Comparison of ENCODE assay signal across 8 cellular contexts in genomic region chr6:27503436-27504030, GRCh38. TPM values are rescaled to one million over a fixed set of nuclear protein-coding genes. Genes with fewer than 3 reads are reported as not detected.
DNase-seq lines count a peak whose midpoint lies in the region; ATAC-seq and TF ChIP-seq lines count a peak whose summit lies in the region.

No MANE protein-coding gene starts in this region.

- no peaks in the 10 kb centered on the region for H3K79me2 ChIP-seq in PC-3 (ENCODE audit: low read length)

- no TSS peak for BruUV-seq in PC-3 (replicated peaks; lab: Mats Ljungman, UMichigan)

- peak overlapping the region; percentile 86 for H3K4me3 ChIP-seq in PC-3 (ENCODE audit: low read length)

- POLR2A ChIA-PET in PC-3 (lab: Charles Lee; ENCODE audit: unreplicated experiment): no interaction called here

- intact Hi-C loops in PC-3 (cut with micrococcal nuclease): loop anchor here (1.0 to 5.0 kb wide), 5 partner anchors 16 to 249 kb away; partner anchors contain the start of gene POM121L2

- H4K20me1 ChIP-seq in PC-3 (ENCODE audit: low read length): no peaks in the 10 kb centered on the region

- CTCF ChIA-PET in PC-3 (lab: Charles Lee): no interaction called here

- peaks cover 8% of the 10 kb centered on the region; the same call in 1 of the 2 replicates for H3K4me1 ChIP-seq in PC-3 (ENCODE audit: insufficient read depth, low read length)

- H3K27ac ChIP-seq in PC-3 (ENCODE audit: low read length): peak overlapping the region; percentile 11; the same call in 1 of the 2 replicates

- ATAC-seq in HG03521 (IDR thresholded peaks at IDR 0.05; ENCODE audit: unreplicated experiment) (peak; percentile 34), PC-3 (peak; percentile 25)
- peak; percentile 68 to 71 for ATAC-seq in natural killer cell treated with Interleukin-12 subunit alpha and Interleukin-12 subunit beta and Interleukin-15 and Interleukin-18, amount 100 ng/mL, for 72 hours

- H3K9me3 Mint-ChIP-seq in natural killer cell treated with Interleukin-12 subunit alpha and Interleukin-12 subunit beta and Interleukin-15 and Interleukin-18, amount 100 ng/mL, for 72 hours: no peaks in the 10 kb centered on the region
- no peaks in the 10 kb centered on the region for H3K9me3 Mint-ChIP-seq in stimulated activated naive CD8-positive, alpha-beta T cell treated with anti-CD3 and anti-CD28 coated beads, Interleukin-15, Interleukin-2, amounts not matched to agents 100 ng/mL and 50 ng/mL, for 24 hours

- peaks cover 13% of the 10 kb centered on the region for H3F3A ChIP-seq in PC-3 (ENCODE audit: low read length, unreplicated experiment)

- H3K27me3 Mint-ChIP-seq in natural killer cell treated with Interleukin-12 subunit alpha and Interleukin-12 subunit beta and Interleukin-15 and Interleukin-18, amount 100 ng/mL, for 72 hours: peaks cover 16 to 22% of the 10 kb centered on the region in 2 donors
- H3K27me3 Mint-ChIP-seq in stimulated activated naive CD8-positive, alpha-beta T cell treated with anti-CD3 and anti-CD28 coated beads, Interleukin-15, Interleukin-2, amounts not matched to agents 100 ng/mL and 50 ng/mL, for 24 hours: peaks cover 35% of the 10 kb centered on the region

- no peaks in the 10 kb centered on the region for H3K36me3 Mint-ChIP-seq in natural killer cell treated with Interleukin-12 subunit alpha and Interleukin-12 subunit beta and Interleukin-15 and Interleukin-18, amount 100 ng/mL, for 72 hours
- H3K36me3 Mint-ChIP-seq in stimulated activated naive CD8-positive, alpha-beta T cell treated with anti-CD3 and anti-CD28 coated beads, Interleukin-15, Interleukin-2, amounts not matched to agents 100 ng/mL and 50 ng/mL, for 24 hours (ENCODE audit: low read depth): no peaks in the 10 kb centered on the region

- peaks cover 21 to 26% of the 10 kb centered on the region in 2 donors for H3K4me1 Mint-ChIP-seq in natural killer cell treated with Interleukin-12 subunit alpha and Interleukin-12 subunit beta and Interleukin-15 and Interleukin-18, amount 100 ng/mL, for 72 hours (ENCODE audit: low read depth in 2 of 2)
- peaks cover 25% of the 10 kb centered on the region for H3K4me1 Mint-ChIP-seq in stimulated activated naive CD8-positive, alpha-beta T cell treated with anti-CD3 and anti-CD28 coated beads, Interleukin-15, Interleukin-2, amounts not matched to agents 100 ng/mL and 50 ng/mL, for 24 hours (ENCODE audit: low read depth)

- TF ChIP-seq CTCF in PC-3 (conservative IDR thresholded peaks at IDR 0.05; ENCODE audit: low read depth, low read length): no peak

- peak overlapping the region; percentile 97 for H3K4me2 ChIP-seq in PC-3 (ENCODE audit: low read length)

- peak overlapping the region; percentile 95 for H3K4me3 Mint-ChIP-seq in natural killer cell treated with Interleukin-12 subunit alpha and Interleukin-12 subunit beta and Interleukin-15 and Interleukin-18, amount 100 ng/mL, for 72 hours
- peak overlapping the region; percentile 92 for H3K4me3 Mint-ChIP-seq in stimulated activated naive CD8-positive, alpha-beta T cell treated with anti-CD3 and anti-CD28 coated beads, Interleukin-15, Interleukin-2, amounts not matched to agents 100 ng/mL and 50 ng/mL, for 24 hours

- H3K36me3 ChIP-seq in PC-3 (ENCODE audit: low read depth, low read length): no peaks in the 10 kb centered on the region

- H3K27me3 ChIP-seq in PC-3 (ENCODE audit: low read length): no peaks in the 10 kb centered on the region

- no peaks in the 10 kb centered on the region for H3K9me3 ChIP-seq in PC-3 (ENCODE audit: low read length)

- no peaks in the 10 kb centered on the region for H3K9me2 ChIP-seq in PC-3 (replicated peaks; ENCODE audit: low read length)

- H3K27ac Mint-ChIP-seq in natural killer cell treated with Interleukin-12 subunit alpha and Interleukin-12 subunit beta and Interleukin-15 and Interleukin-18, amount 100 ng/mL, for 72 hours: peak overlapping the region; percentile 90 to 91
- peak overlapping the region; percentile 93 for H3K27ac Mint-ChIP-seq in stimulated activated naive CD8-positive, alpha-beta T cell treated with anti-CD3 and anti-CD28 coated beads, Interleukin-15, Interleukin-2, amounts not matched to agents 100 ng/mL and 50 ng/mL, for 24 hours

- H2AFZ ChIP-seq in PC-3 (ENCODE audit: low read length): peak overlapping the region; percentile 99

- H3K9ac ChIP-seq in PC-3 (ENCODE audit: low read length): peak overlapping the region; percentile 53; the same call in 1 of the 2 replicates

- peak; percentile 40 for DNase-seq in NCI-H1436 (lab: John Stamatoyannopoulos, UW)
- no peak for DNase-seq in NCI-H1436 treated with DMSO at 0.1 percent for 48 hours (lab: John Stamatoyannopoulos, UW)
- DNase-seq in PC-3: peak; percentile 91
- DNase-seq in activated T-cell treated with anti-CD3 and anti-CD28 coated beads, Interleukin-2, amount 50 U/mL, for 1 hour: peak; percentile 85
- peak; percentile 69 for DNase-seq in fibroblast of gingiva (ENCODE audit: low read depth)
- peak; percentile 77 for DNase-seq in natural killer cell treated with Interleukin-12 subunit alpha and Interleukin-12 subunit beta and Interleukin-15 and Interleukin-18, amount 100 ng/mL, for 72 hours (ENCODE audit: low spot score)

RNA-seq across cellular contexts. Expression of gene ZNF184, which starts 30.6 kb away (rescaled TPM):
- 7.0 and 10.2 TPM in 2 replicates for total RNA-seq in PC-3 (2014; rRNA removed)
- total RNA-seq in natural killer cell treated with Interleukin-12 subunit alpha and Interleukin-12 subunit beta and Interleukin-15 and Interleukin-18, amount 100 ng/mL, for 72 hours: 1 to 10 TPM; 6.4 to 8.6 TPM
